ENCODE assay signal across 7 cellular contexts in the genomic region with DNA sequence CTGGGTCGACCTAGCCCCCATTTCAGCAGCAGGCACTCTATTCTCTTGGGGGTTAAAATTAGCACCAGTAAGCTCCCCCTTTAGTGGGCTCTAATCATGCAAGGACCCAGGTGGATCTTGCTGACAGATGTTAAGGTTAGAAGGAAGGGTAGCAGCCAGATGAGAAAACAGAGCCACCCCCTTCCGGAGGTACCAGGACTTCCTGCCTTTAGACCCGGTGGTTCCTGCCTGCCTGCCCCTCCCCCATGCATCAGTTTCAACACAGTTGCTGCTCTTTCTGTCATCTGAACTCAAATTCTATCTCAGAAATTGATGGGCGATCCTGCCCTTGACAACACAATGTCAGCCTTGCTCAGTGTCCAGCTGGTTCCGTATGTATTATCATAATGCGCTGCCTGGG.
A peak's percentile ranks its signal among the peaks of the same experiment; 100 is the strongest.
DNase-seq lines count a peak whose midpoint lies in the region; ATAC-seq and TF ChIP-seq lines count a peak whose summit lies in the region.

No MANE protein-coding gene starts in this region.

- WGBS in psoas muscle, 3 donors: 37 to 43% (median 42%) methylated on average over 6 of the region's 6 CpGs

- ATAC-seq in GM19468 (IDR thresholded peaks at IDR 0.05; ENCODE audit: extremely low read depth, unreplicated experiment) (peak; percentile 27), HG03432 (IDR thresholded peaks at IDR 0.05; ENCODE audit: unreplicated experiment) (peak; percentile 70), psoas muscle (no peak)

- H3K27me3 ChIP-seq in psoas muscle (ENCODE audit: insufficient read depth in 3 of 3, low read length in 2 of 3): no peaks in the 10 kb centered on the region

- no peaks in the 10 kb centered on the region for H3K9me3 ChIP-seq in psoas muscle

- no peak overlapping the region for H3K27ac ChIP-seq in psoas muscle

- H3K4me1 ChIP-seq in psoas muscle: no peaks in the 10 kb centered on the region

- no peak for TF ChIP-seq CTCF in psoas muscle (IDR thresholded peaks at IDR 0.05)

- no peak overlapping the region for H3K4me3 ChIP-seq in psoas muscle

- H3K36me3 ChIP-seq in psoas muscle (ENCODE audit: insufficient read depth in 1 of 2, low read depth in 1 of 2): no peaks in the 10 kb centered on the region

- intact Hi-C loops in psoas muscle (cut with DNase I): no loop called here
- intact Hi-C loops in head of caudate nucleus (cut with DNase I): no loop called here

- DNase-seq in activated T-cell treated with anti-CD3 and anti-CD28 coated beads for 24 hours (ENCODE audit: low read depth) (peak; percentile 37), psoas muscle (peak; percentile 22 to 54), head of caudate nucleus (no peak), cortex of kidney (lab: John Stamatoyannopoulos, UW) (no peak), NCI-H2081 treated with DMSO at 0.1 percent for 48 hours (lab: John Stamatoyannopoulos, UW) (no peak)

Comparison
In these comparisons a context has a peak if more than half of its experiments do, and no peak if none do; other contexts are left out.
1. ATAC-seq: peak in GM19468 (single experiment) and HG03432 (single experiment); none in psoas muscle (0 of 4).
2. DNase-seq: peak in activated T-cell treated with anti-CD3 and anti-CD28 coated beads for 24 hours (single experiment) and psoas muscle (2 of 2); none in head of caudate nucleus (0 of 42), cortex of kidney (single experiment) and NCI-H2081 treated with DMSO at 0.1 percent for 48 hours (single experiment).